Comparison of ENCODE assay signal across 1 cellular context in the genomic region with DNA sequence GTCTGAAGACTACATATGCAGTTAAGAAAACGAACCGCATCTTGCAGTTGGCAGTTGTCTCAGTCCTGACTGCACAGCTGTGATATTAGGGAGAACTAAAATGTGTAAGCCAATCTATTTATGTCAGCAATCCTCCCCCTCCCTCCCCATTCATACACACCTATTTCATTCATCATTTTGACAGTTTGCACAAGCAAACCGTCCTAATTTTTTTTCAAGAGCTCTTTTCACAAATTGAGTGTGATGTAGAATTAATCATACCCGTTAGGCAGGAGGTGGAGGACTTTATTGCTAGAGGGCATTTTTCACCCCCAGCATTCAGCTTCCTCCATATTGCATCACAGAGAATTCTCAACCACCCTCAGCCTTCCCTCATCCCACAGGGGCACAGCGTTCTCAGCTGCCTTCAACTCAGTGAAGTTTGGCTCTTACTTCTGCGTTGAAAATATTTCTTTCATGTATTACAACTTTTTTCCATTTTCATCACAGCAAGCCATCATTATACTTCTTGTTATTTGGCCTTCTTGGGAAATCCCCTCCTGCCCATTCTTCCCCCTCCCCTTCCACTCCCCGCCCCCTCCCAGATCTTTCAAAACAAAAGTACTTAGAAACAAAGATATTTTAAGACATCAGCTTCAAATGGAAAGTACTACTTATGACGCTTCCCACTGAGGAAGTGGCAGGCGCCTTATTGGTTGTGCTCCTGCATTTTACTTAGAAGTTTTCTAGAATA.
TF ChIP-seq lines count a peak whose summit lies in the region.

No MANE protein-coding gene starts in this region.

TF ChIP-seq in GM12878, 131 proteins besides CTCF, POLR2A, EP300 and RAD21 (continued from another document):
- TF ChIP-seq CHD1 (IDR thresholded peaks at IDR 0.05; ENCODE audit: low read depth, low read length) (0 out of 2 replicates have a peak, but pooled peaks have one; percentile 62), RUNX3 (IDR thresholded peaks at IDR 0.05; ENCODE audit: low read length) (peak; percentile 65), NRF1 (conservative IDR thresholded peaks at IDR 0.05; ENCODE audit: low read depth, low read length) (no peak), SRF (IDR thresholded peaks at IDR 0.05; ENCODE audit: low read depth in 2 of 2, low read length in 2 of 2) (no peak), FOXM1 (IDR thresholded peaks at IDR 0.05; ENCODE audit: low read depth, low read length) (peak; percentile 58; the same call in 1 of the 2 replicates), CREB1 (IDR thresholded peaks at IDR 0.05; ENCODE audit: low read depth) (peak; percentile 81), ATF7 (IDR thresholded peaks at IDR 0.05; ENCODE audit: low read depth) (peak; percentile 74), TCF7 (IDR thresholded peaks at IDR 0.05; ENCODE audit: borderline replicate concordance) (0 out of 2 replicates have a peak, but pooled peaks have one; percentile 11), MEF2A (IDR thresholded peaks at IDR 0.05; ENCODE audit: insufficient read depth, low read depth, low read length) (peak; percentile 91), ZBED1 (IDR thresholded peaks at IDR 0.05; ENCODE audit: borderline replicate concordance) (peak; percentile 56; the same call in 1 of the 2 replicates), SIN3A (IDR thresholded peaks at IDR 0.05; ENCODE audit: low read depth, low read length) (no peak), EED (IDR thresholded peaks at IDR 0.05; ENCODE audit: low read depth) (peak; percentile 46), IKZF1 (conservative IDR thresholded peaks at IDR 0.05) (peak; percentile 61), EGR1 (IDR thresholded peaks at IDR 0.05; ENCODE audit: borderline replicate concordance in 1 of 2, low read depth in 2 of 2, low read length in 2 of 2) (no peak; a peak in 1 of 3 replicates)
- TF ChIP-seq, protein P1, sequence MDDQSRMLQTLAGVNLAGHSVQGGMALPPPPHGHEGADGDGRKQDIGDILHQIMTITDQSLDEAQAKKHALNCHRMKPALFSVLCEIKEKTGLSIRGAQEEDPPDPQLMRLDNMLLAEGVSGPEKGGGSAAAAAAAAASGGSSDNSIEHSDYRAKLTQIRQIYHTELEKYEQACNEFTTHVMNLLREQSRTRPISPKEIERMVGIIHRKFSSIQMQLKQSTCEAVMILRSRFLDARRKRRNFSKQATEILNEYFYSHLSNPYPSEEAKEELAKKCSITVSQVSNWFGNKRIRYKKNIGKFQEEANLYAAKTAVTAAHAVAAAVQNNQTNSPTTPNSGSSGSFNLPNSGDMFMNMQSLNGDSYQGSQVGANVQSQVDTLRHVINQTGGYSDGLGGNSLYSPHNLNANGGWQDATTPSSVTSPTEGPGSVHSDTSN (IDR thresholded peaks at IDR 0.05; ENCODE audit: insufficient replicate concordance, low read depth, low read length): peak; percentile 67
